ENCODE assay signal across 8 cellular contexts in the genomic region with DNA sequence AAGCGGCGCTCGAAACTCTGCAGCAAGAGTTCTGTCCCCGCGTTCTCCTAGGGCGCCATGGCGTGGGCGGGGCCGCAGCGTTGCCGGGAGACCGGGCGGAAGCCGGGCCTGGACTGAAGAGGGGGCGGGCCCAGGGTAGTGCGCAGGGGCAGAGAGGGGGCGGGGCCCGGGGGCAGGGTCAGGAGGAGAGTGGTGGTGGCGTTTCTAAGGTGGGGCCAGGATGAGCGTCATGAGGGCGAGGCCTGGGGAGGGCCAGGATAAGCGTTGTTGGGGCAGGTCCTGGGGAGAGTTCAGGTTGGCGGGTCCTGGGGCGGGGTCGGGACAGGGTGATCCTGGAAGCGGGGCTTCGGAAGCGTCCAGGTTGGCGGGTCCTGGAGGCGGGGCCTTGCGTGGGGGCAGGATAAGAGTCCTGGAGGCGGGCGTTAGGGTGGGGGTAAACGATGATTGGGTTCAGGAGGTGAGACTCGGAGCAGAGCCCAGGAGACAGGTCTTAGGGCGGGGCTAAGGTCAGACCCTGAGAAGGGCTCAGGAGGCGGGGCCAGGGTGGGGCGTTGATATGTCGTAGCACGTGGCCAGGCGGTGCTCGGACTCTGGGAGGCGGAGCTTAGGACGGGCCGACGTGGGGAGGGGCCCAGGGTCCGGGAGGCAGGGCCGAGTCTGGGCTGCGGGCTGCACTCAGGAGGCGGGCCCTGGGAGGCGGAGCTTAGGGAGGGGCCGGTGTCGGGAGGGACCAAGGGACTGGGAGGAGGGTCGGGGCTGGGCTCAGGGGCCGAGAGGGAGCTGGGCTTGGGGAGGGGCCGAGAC.
DNase-seq lines count a peak whose midpoint lies in the region; ATAC-seq lines count a peak whose summit lies in the region.
"Not testable (repeated sequence)": the region's sequence is repeated elsewhere in the genome, so short reads cannot be mapped to it uniquely, and the experiment has no call there.

No MANE protein-coding gene starts in this region.

- peak overlapping the region; percentile 61 for H2BK120ac ChIP-seq in mesenchymal stem cell (ENCODE audit: low read depth, low read length)

- H3K9ac ChIP-seq in mesenchymal stem cell (ENCODE audit: low read length) = peak overlapping the region; percentile 93

- H2BK15ac ChIP-seq in mesenchymal stem cell (ENCODE audit: low read depth, poor library complexity, severe bottlenecking) = peak overlapping the region; percentile 28

- H3K79me1 ChIP-seq in mesenchymal stem cell (replicated peaks; ENCODE audit: low read length, poor library complexity, severe bottlenecking) = not testable (repeated sequence)

- H3K36me3 ChIP-seq in mesenchymal stem cell (ENCODE audit: control insufficient read depth in 1 of 2, insufficient read depth in 2 of 2, low read depth in 1 of 2, low read length in 2 of 2) = not testable (repeated sequence)

- H3K27me3 ChIP-seq in mesenchymal stem cell (ENCODE audit: control insufficient read depth in 1 of 2, insufficient read depth in 1 of 2, low read length in 2 of 2) = not testable (repeated sequence)

- H2BK5ac ChIP-seq in mesenchymal stem cell (ENCODE audit: low read depth, low read length, poor library complexity, severe bottlenecking) = not testable (repeated sequence)

- 1% methylated on average over 50 of the region's 56 CpGs for WGBS in mesenchymal stem cell

- DNase-seq in CMK (ENCODE audit: low read depth) = peak; percentile 91
- peak; percentile 98 for DNase-seq in HT-29 (ENCODE audit: low spot score)
- peak; percentile 100 for DNase-seq in NK-92 treated with Interleukin-12 subunit alpha and Interleukin-12 subunit beta, amount 100 ng/mL, for 24 hours (lab: John Stamatoyannopoulos, UW)
- DNase-seq in activated CD8-positive, alpha-beta memory T cell treated with anti-CD3 and anti-CD28 coated beads, Interleukin-2, amount 10 ng/mL, durations not matched to agents 7 days and 5 days = peak; percentile 99
- peak; percentile 96 to 98 (median 97) for DNase-seq in effector memory CD8-positive, alpha-beta T cell
- DNase-seq in mesenchymal stem cell = peak; percentile 99
- peak; percentile 95 for DNase-seq in stimulated activated CD8-positive, alpha-beta memory T cell treated with anti-CD3 and anti-CD28 coated beads, Interleukin-12 subunit alpha, Interleukin-12 subunit beta, amount 100 ng/mL, for 4 hours (ENCODE audit: low read depth)

- H3K4me3 ChIP-seq in mesenchymal stem cell (ENCODE audit: insufficient read depth in 1 of 2, low read depth in 1 of 2, low read length in 2 of 2) = peak overlapping the region; percentile 82

- H3K36me3 Mint-ChIP-seq in activated CD8-positive, alpha-beta memory T cell treated with anti-CD3 and anti-CD28 coated beads, Interleukin-2, amount 10 ng/mL, durations not matched to agents 7 days and 5 days; effector memory CD8-positive, alpha-beta T cell (ENCODE audit: insufficient read depth): not testable (repeated sequence)

- not testable (repeated sequence) for H2AK5ac ChIP-seq in mesenchymal stem cell (ENCODE audit: low read length, severe bottlenecking)

- peaks cover 13% of the 10 kb centered on the region for H3K4me1 Mint-ChIP-seq in activated CD8-positive, alpha-beta memory T cell treated with anti-CD3 and anti-CD28 coated beads, Interleukin-2, amount 10 ng/mL, durations not matched to agents 7 days and 5 days
- H3K4me1 Mint-ChIP-seq in effector memory CD8-positive, alpha-beta T cell (ENCODE audit: low read depth in 2 of 2) = not testable (repeated sequence)

- ATAC-seq in GM21360 (IDR thresholded peaks at IDR 0.05; ENCODE audit: unreplicated experiment) = peak; percentile 99
- peak; percentile 99 for ATAC-seq in activated CD8-positive, alpha-beta memory T cell treated with anti-CD3 and anti-CD28 coated beads, Interleukin-2, amount 10 ng/mL, durations not matched to agents 7 days and 5 days
- peak; percentile 98 for ATAC-seq in effector memory CD8-positive, alpha-beta T cell (replicated peaks)

- H3K4ac ChIP-seq in mesenchymal stem cell (ENCODE audit: low read depth in 1 of 2, low read length in 2 of 2) = not testable (repeated sequence)

- not testable (repeated sequence) for H3K9me3 ChIP-seq in mesenchymal stem cell (ENCODE audit: control insufficient read depth, low read length)

- not testable (repeated sequence) for H3K27ac ChIP-seq in mesenchymal stem cell (ENCODE audit: low read length, poor library complexity, severe bottlenecking)

- H3K23ac ChIP-seq in mesenchymal stem cell (ENCODE audit: low read length in 2 of 2) = not testable (repeated sequence)

- H3K4me3 Mint-ChIP-seq in activated CD8-positive, alpha-beta memory T cell treated with anti-CD3 and anti-CD28 coated beads, Interleukin-2, amount 10 ng/mL, durations not matched to agents 7 days and 5 days = peak overlapping the region; percentile 89
- peak overlapping the region; percentile 89 for H3K4me3 Mint-ChIP-seq in effector memory CD8-positive, alpha-beta T cell

- not testable (repeated sequence) for H3K4me1 ChIP-seq in mesenchymal stem cell (ENCODE audit: control insufficient read depth, insufficient read depth, low read depth, low read length)

- not testable (repeated sequence) for H2AFZ ChIP-seq in mesenchymal stem cell (ENCODE audit: low read depth, low read length)

- H3K27me3 Mint-ChIP-seq in activated CD8-positive, alpha-beta memory T cell treated with anti-CD3 and anti-CD28 coated beads, Interleukin-2, amount 10 ng/mL, durations not matched to agents 7 days and 5 days; effector memory CD8-positive, alpha-beta T cell: not testable (repeated sequence)

- not testable (repeated sequence) for H3K14ac ChIP-seq in mesenchymal stem cell (ENCODE audit: low read length in 2 of 2)

- H3K18ac ChIP-seq in mesenchymal stem cell (ENCODE audit: low read depth in 1 of 2, low read length in 2 of 2) = peak overlapping the region in 1 of 2 experiments; percentile 70

- CTCF ChIA-PET in activated CD8-positive, alpha-beta memory T cell treated with anti-CD3 and anti-CD28 coated beads, Interleukin-2, amount 10 ng/mL, durations not matched to agents 7 days and 5 days (lab: Charles Lee) = interaction anchor here (0.6 kb wide), 1 partner anchor 297 kb away, joined by 4 read pairs; no protein-coding TSS in a partner anchor

- H4K8ac ChIP-seq in mesenchymal stem cell (ENCODE audit: low read length) = not testable (repeated sequence)

- H3K27ac Mint-ChIP-seq in activated CD8-positive, alpha-beta memory T cell treated with anti-CD3 and anti-CD28 coated beads, Interleukin-2, amount 10 ng/mL, durations not matched to agents 7 days and 5 days = peak overlapping the region; percentile 93
- peak overlapping the region; percentile 92 to 94 for H3K27ac Mint-ChIP-seq in effector memory CD8-positive, alpha-beta T cell

- H3K9me3 Mint-ChIP-seq in activated CD8-positive, alpha-beta memory T cell treated with anti-CD3 and anti-CD28 coated beads, Interleukin-2, amount 10 ng/mL, durations not matched to agents 7 days and 5 days (ENCODE audit: low read depth); effector memory CD8-positive, alpha-beta T cell: not testable (repeated sequence)

- not testable (repeated sequence) for H4K91ac ChIP-seq in mesenchymal stem cell (ENCODE audit: low read length)

- H3K4me2 ChIP-seq in mesenchymal stem cell (ENCODE audit: low read length, poor library complexity, severe bottlenecking) = peak overlapping the region; percentile 89

- not testable (repeated sequence) for H2BK12ac ChIP-seq in mesenchymal stem cell (ENCODE audit: low read length in 2 of 2)
